Comparison of ENCODE assay signal across 27 cellular contexts in the genomic region with DNA sequence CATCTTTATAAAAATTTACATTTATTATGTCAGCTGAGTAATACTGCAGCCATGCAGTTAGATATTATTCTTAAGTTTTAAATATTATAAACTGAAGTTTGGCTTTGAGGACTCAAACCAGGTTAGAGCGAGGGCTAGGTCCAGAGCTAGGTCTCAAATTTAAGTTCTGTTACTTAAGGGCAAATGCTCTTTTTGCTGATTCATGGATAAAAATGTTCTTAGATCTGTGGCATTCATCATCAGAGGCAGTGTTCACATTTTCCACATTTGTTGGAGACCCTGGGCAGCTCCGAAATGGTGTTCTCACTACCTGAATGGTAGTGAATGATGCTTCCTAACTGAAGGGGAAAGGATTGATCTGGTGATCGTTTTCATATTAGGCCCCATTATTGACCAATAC.
"Had no signal": no experiment of that assay in that cellular context is flagged by ENCODE, and none has a peak within 500 bp of the region (broad histone marks: within the 10 kb centered on the region; RNA-seq: fewer than 3 reads in every experiment).

No MANE protein-coding gene starts in this region.

- FAIRE-seq: endometrium, endothelial cell of umbilical vein had no signal

- H3K27ac ChIP-seq: ascending aorta, breast epithelium, cardiac muscle cell, colonic mucosa, epithelial cell of prostate had no signal

- DNase-seq: activated CD4-positive, alpha-beta memory T cell treated with anti-CD3 and anti-CD28 coated beads for 36 hours; activated CD4-positive, alpha-beta T cell treated with anti-CD3 and anti-CD28 coated beads for 36 hours; activated CD4-positive, alpha-beta T cell treated with anti-CD3 and anti-CD28 coated beads, Interleukin-2, amount 10 ng/mL, durations not matched to agents 24 days and 14 days; activated CD4-positive, CD25-positive, alpha-beta regulatory T cell; activated CD4-positive, CD25-positive, alpha-beta regulatory T cell treated with anti-CD3 and anti-CD28 coated beads, Interleukin-2, amount 50 U/mL, for 72 hours; activated CD8-positive, alpha-beta memory T cell treated with anti-CD3 and anti-CD28 coated beads, Interleukin-2, amount 10 ng/mL, durations not matched to agents 7 days and 5 days; activated CD8-positive, alpha-beta memory T cell treated with anti-CD3 and anti-CD28 coated beads, Interleukin-2, amount 50 U/mL, for 4 hours; activated CD8-positive, alpha-beta T cell treated with anti-CD3 and anti-CD28 coated beads, Interleukin-2, amount 10 ng/mL, durations not matched to agents 7 days and 5 days; activated effector memory CD4-positive, alpha-beta T cell treated with anti-CD3 and anti-CD28 coated beads, Interleukin-2, amount 50 U/mL, for 16 hours; activated naive CD4-positive, alpha-beta T cell treated with anti-CD3 and anti-CD28 coated beads, Interleukin-2, amount 10 ng/mL, durations not matched to agents 7 days and 5 days; activated naive CD8-positive, alpha-beta T cell treated with anti-CD3 and anti-CD28 coated beads, Interleukin-2, amount 10 ng/mL, durations not matched to agents 7 days and 5 days; activated T-cell treated with anti-CD3 and anti-CD28 coated beads, Interleukin-2, amount 50 U/mL, for 1 hour; activated T-cell treated with anti-CD3 and anti-CD28 coated beads, Interleukin-2, amount 50 U/mL, for 48 hours; central memory CD4-positive, alpha-beta T cell; cerebellar nuclear complex; colonic mucosa; effector CD8-positive, alpha-beta T cell; foreskin fibroblast; head of caudate nucleus; T-helper 2 cell had no signal

- H3K4me1 ChIP-seq: ascending aorta, breast epithelium, colonic mucosa had no signal

- H3K9me3 ChIP-seq: ascending aorta, breast epithelium, colonic mucosa had no signal

- H3K4me3 ChIP-seq: ascending aorta, breast epithelium, cardiac muscle cell, colonic mucosa had no signal

- ATAC-seq: activated CD4-positive, alpha-beta T cell treated with anti-CD3 and anti-CD28 coated beads for 36 hours; activated CD8-positive, alpha-beta memory T cell treated with anti-CD3 and anti-CD28 coated beads, Interleukin-2, amount 10 ng/mL, durations not matched to agents 7 days and 5 days; activated CD8-positive, alpha-beta T cell treated with anti-CD3 and anti-CD28 coated beads, Interleukin-2, amount 10 ng/mL, durations not matched to agents 7 days and 5 days; activated naive CD4-positive, alpha-beta T cell treated with anti-CD3 and anti-CD28 coated beads, Interleukin-2, amount 50 U/mL, for 72 hours had no signal

- H3K36me3 ChIP-seq: ascending aorta, breast epithelium, cardiac muscle cell, colonic mucosa had no signal

- H3K27me3 ChIP-seq: ascending aorta, breast epithelium, colonic mucosa had no signal
